In genomic region chr3:97510795-97511194, GRCh38 we compare ENCODE assay signal across 31 cellular contexts.
DNase-seq lines count a peak whose midpoint lies in the region; ATAC-seq, FAIRE-seq and TF ChIP-seq lines count a peak whose summit lies in the region.
"Had no signal": no experiment of that assay in that cellular context is flagged by ENCODE, and none has a peak within 500 bp of the region (broad histone marks: within the 10 kb centered on the region; RNA-seq: fewer than 3 reads in every experiment).

No MANE protein-coding gene starts in this region.

- H3K4me1 ChIP-seq in kidney (ENCODE audit: control insufficient read depth in 1 of 2, insufficient read depth in 1 of 2, low read depth in 1 of 2, low read length in 2 of 2) (no peaks in the 10 kb centered on the region), BE2C (no peaks in the 10 kb centered on the region), lower lobe of right lung (no peaks in the 10 kb centered on the region)
- H3K4me1 ChIP-seq: body of pancreas, parathyroid adenoma, SJCRH30, spleen had no signal

- H3K9ac ChIP-seq in kidney (ENCODE audit: low read length in 2 of 2) = no peak overlapping the region
- H3K9ac ChIP-seq: parathyroid adenoma had no signal

- DNase-seq in DMS53 (lab: John Stamatoyannopoulos, UW) = peak; percentile 60
- peak; percentile 30 for DNase-seq in HT1080 (ENCODE audit: low read depth)
- peak; percentile 60 to 70 for DNase-seq in SHP77 (lab: John Stamatoyannopoulos, UW)
- peak; percentile 33 for DNase-seq in kidney
- no peak for DNase-seq in BE2C
- DNase-seq in activated CD8-positive, alpha-beta memory T cell treated with anti-CD3 and anti-CD28 coated beads, Interleukin-2, amount 50 U/mL, for 48 hours = no peak
- DNase-seq in DMS79 treated with DMSO at 0.1 percent for 48 hours (lab: John Stamatoyannopoulos, UW) = no peak
- no peak for DNase-seq in lower lobe of right lung
- DNase-seq: activated B cell treated with CpG ODN at 0.5 μM for 24 hours; activated naive CD4-positive, alpha-beta T cell treated with Interleukin-2 at 50 U/mL for 16 hours; body of pancreas; CD8-positive, alpha-beta memory T cell; cerebellar nuclear complex; DMS153; GDM1; Kasumi-1; NCI-H187 treated with DMSO at 0.1 percent for 48 hours; NCI-H345; right cardiac atrium; SJCRH30; spleen; stimulated activated CD4-positive, alpha-beta T cell treated with anti-CD3 and anti-CD28 coated beads, Interleukin-2, amount 100 ng/mL, for 48 hours; trophoblast cell had no signal

- H3K4me3 ChIP-seq in kidney (ENCODE audit: low read length in 2 of 2) (no peak overlapping the region), BE2C (ENCODE audit: low read depth, low read length) (no peak overlapping the region), lower lobe of right lung (no peak overlapping the region)
- H3K4me3 ChIP-seq: body of pancreas, SJCRH30, spleen had no signal

- intact Hi-C loops in kidney (cut with DNase I) = no loop called here
- intact Hi-C loops in lower lobe of right lung (cut with DNase I) = no loop called here

- H3K36me3 ChIP-seq in kidney (ENCODE audit: control insufficient read depth in 1 of 2, insufficient read depth in 2 of 2, low read length in 2 of 2) (no peaks in the 10 kb centered on the region), BE2C (no peaks in the 10 kb centered on the region), lower lobe of right lung (no peaks in the 10 kb centered on the region)
- H3K36me3 ChIP-seq: SJCRH30, spleen had no signal

- no peaks in the 10 kb centered on the region for H3K27me3 ChIP-seq in BE2C
- no peaks in the 10 kb centered on the region for H3K27me3 ChIP-seq in lower lobe of right lung (ENCODE audit: low read depth)
- H3K27me3 ChIP-seq: body of pancreas, SJCRH30, spleen had no signal

- TF ChIP-seq CTCF in kidney (IDR thresholded peaks at IDR 0.05; ENCODE audit: borderline replicate concordance, extremely low read depth, insufficient read depth) = no peak
- no peak for TF ChIP-seq CTCF in BE2C (IDR thresholded peaks at IDR 0.05; ENCODE audit: low read depth, low read length)
- TF ChIP-seq CTCF in lower lobe of right lung (IDR thresholded peaks at IDR 0.05) = no peak

- H3K9me3 ChIP-seq in kidney (ENCODE audit: control insufficient read depth in 1 of 2, low read length in 2 of 2) = no peaks in the 10 kb centered on the region
- H3K9me3 ChIP-seq in BE2C = no peaks in the 10 kb centered on the region
- no peaks in the 10 kb centered on the region for H3K9me3 ChIP-seq in lower lobe of right lung
- H3K9me3 ChIP-seq: body of pancreas, SJCRH30 had no signal

- no peak for FAIRE-seq in kidney (lab: Jason Lieb, UNC)
- FAIRE-seq: GM19239, HepG2, keratinocyte had no signal

- no peak for ATAC-seq in lower lobe of right lung
- ATAC-seq: body of pancreas; HCT116; HepG2; natural killer cell treated with Interleukin-12 subunit alpha and Interleukin-12 subunit beta and Interleukin-15 and Interleukin-18, amount 100 ng/mL, for 72 hours; right cardiac atrium had no signal

- H3K27ac ChIP-seq in kidney (ENCODE audit: low read depth in 2 of 2, low read length in 2 of 2) (no peak overlapping the region), lower lobe of right lung (no peak overlapping the region)
- H3K27ac ChIP-seq: body of pancreas, epithelial cell of prostate, HL-60, parathyroid adenoma, SJCRH30, spleen had no signal

Comparison
In these comparisons a context has a peak if more than half of its experiments do, and no peak if none do; other contexts are left out.
1. DNase-seq: peak in DMS53 (single experiment), HT1080 (single experiment), SHP77 (2 of 2) and kidney (single experiment); none in BE2C (single experiment), activated CD8-positive, alpha-beta memory T cell treated with anti-CD3 and anti-CD28 coated beads, Interleukin-2, amount 50 U/mL, for 48 hours (single experiment), DMS79 treated with DMSO at 0.1 percent for 48 hours (single experiment) and lower lobe of right lung (single experiment).